In genomic region chr16:21158208-21159110, GRCh38 we compare ENCODE assay signal across 1 cellular context.
TF ChIP-seq lines count a peak whose summit lies in the region.

LDAF1 (plus strand) TSS chr16:21158674; CDS start chr16:21161183, 2,509 bp downstream.

TF ChIP-seq in H1, 55 proteins besides CTCF, POLR2A, EP300 and RAD21 (continued from another document):
- TF ChIP-seq SP1 (IDR thresholded peaks at IDR 0.05; ENCODE audit: low read depth, low read length) (no peak), TEAD4 (IDR thresholded peaks at IDR 0.05; ENCODE audit: low read depth, low read length) (no peak), MAX (IDR thresholded peaks at IDR 0.05) (peak; percentile 18; the same call in 1 of the 2 replicates), CHD1 (IDR thresholded peaks at IDR 0.05; ENCODE audit: low read depth, low read length) (no peak), SIN3A (conservative IDR thresholded peaks at IDR 0.05 in 1 of 2, IDR thresholded peaks at IDR 0.05 in 1 of 2; ENCODE audit: low read depth in 1 of 2, low read length in 2 of 2) (peak in 1 of 2 experiments; percentile 60; a peak in 1 of 4 replicates), RBBP5 (IDR thresholded peaks at IDR 0.05; ENCODE audit: borderline replicate concordance, low read depth, low read length) (peak; percentile 58; the same call in 1 of the 2 replicates), EGR1 (IDR thresholded peaks at IDR 0.05; ENCODE audit: borderline replicate concordance, low read depth, low read length) (no peak), SAP30 (IDR thresholded peaks at IDR 0.05; ENCODE audit: insufficient read depth, insufficient replicate concordance, low read length) (no peak), TAF1 (IDR thresholded peaks at IDR 0.05; ENCODE audit: low read depth, low read length) (peak; percentile 49; the same call in 1 of the 2 replicates), E2F6 (IDR thresholded peaks at IDR 0.05) (peak; percentile 34), NANOG (IDR thresholded peaks at IDR 0.05; ENCODE audit: insufficient read depth, low read depth, low read length, poor library complexity, severe bottlenecking) (no peak), TBP (IDR thresholded peaks at IDR 0.05; ENCODE audit: low read depth, low read length) (peak; percentile 24; the same call in 1 of the 2 replicates), BACH1 (IDR thresholded peaks at IDR 0.05; ENCODE audit: low read length) (no peak), SIX5 (IDR thresholded peaks at IDR 0.05; ENCODE audit: low read depth, low read length) (no peak), CHD7 (IDR thresholded peaks at IDR 0.05; ENCODE audit: insufficient replicate concordance, low read length) (no peak), TCF12 (IDR thresholded peaks at IDR 0.05; ENCODE audit: low read depth, low read length) (no peak), SIRT6 (IDR thresholded peaks at IDR 0.05; ENCODE audit: low read length) (no peak), POU5F1 (IDR thresholded peaks at IDR 0.05; ENCODE audit: low read depth, low read length) (no peak), GTF2F1 (IDR thresholded peaks at IDR 0.05; ENCODE audit: borderline replicate concordance, low read depth, low read length) (no peak), POLR2AphosphoS5 (IDR thresholded peaks at IDR 0.05; ENCODE audit: low read depth, low read length) (peak; percentile 56; the same call in 1 of the 2 replicates), CBX8 (IDR thresholded peaks at IDR 0.05; ENCODE audit: borderline replicate concordance, low read depth, low read length) (no peak), SUZ12 (IDR thresholded peaks at IDR 0.05; ENCODE audit: low read length) (no peak), RNF2 (IDR thresholded peaks at IDR 0.05; ENCODE audit: borderline replicate concordance, low read depth, low read length, missing control alignments, poor library complexity, severe bottlenecking) (no peak), EZH2 (IDR thresholded peaks at IDR 0.05; ENCODE audit: low read depth, low read length, severe bottlenecking) (no peak), KDM4A (IDR thresholded peaks at IDR 0.05; ENCODE audit: low read depth, low read length, severe bottlenecking) (peak; percentile 63), CHD2 (IDR thresholded peaks at IDR 0.05; ENCODE audit: low read length) (no peak), YY1 (IDR thresholded peaks at IDR 0.05; ENCODE audit: low read depth, low read length) (no peak), ASH2L (IDR thresholded peaks at IDR 0.05; ENCODE audit: low read length) (no peak)
- TF ChIP-seq, protein P1, sequence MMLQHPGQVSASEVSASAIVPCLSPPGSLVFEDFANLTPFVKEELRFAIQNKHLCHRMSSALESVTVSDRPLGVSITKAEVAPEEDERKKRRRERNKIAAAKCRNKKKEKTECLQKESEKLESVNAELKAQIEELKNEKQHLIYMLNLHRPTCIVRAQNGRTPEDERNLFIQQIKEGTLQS (IDR thresholded peaks at IDR 0.05; ENCODE audit: insufficient read depth, low read depth, low read length), result no peak
